ENCODE assay signal across 1 cellular context in genomic region chr11:6233984-6234313, GRCh38.
TF ChIP-seq lines count a peak whose summit lies in the region.

No MANE protein-coding gene starts in this region.

TF ChIP-seq in GM23338, 12 proteins besides CTCF, POLR2A, EP300 and RAD21 (continued from another document):
- TF ChIP-seq ZNF331 (CRISPR knock-in tag; IDR thresholded peaks at IDR 0.05; ENCODE audit: low read depth) (no peak), ZNF114 (CRISPR knock-in tag; IDR thresholded peaks at IDR 0.05) (no peak), STAT1 (IDR thresholded peaks at IDR 0.05; ENCODE audit: unreplicated experiment) (no peak), EZH2 (IDR thresholded peaks at IDR 0.05; ENCODE audit: low read depth, unreplicated experiment) (no peak), POLR2AphosphoS5 (IDR thresholded peaks at IDR 0.05; ENCODE audit: low read depth) (no peak), JUNB (IDR thresholded peaks at IDR 0.05; ENCODE audit: unreplicated experiment) (no peak)
- TF ChIP-seq, protein P1, sequence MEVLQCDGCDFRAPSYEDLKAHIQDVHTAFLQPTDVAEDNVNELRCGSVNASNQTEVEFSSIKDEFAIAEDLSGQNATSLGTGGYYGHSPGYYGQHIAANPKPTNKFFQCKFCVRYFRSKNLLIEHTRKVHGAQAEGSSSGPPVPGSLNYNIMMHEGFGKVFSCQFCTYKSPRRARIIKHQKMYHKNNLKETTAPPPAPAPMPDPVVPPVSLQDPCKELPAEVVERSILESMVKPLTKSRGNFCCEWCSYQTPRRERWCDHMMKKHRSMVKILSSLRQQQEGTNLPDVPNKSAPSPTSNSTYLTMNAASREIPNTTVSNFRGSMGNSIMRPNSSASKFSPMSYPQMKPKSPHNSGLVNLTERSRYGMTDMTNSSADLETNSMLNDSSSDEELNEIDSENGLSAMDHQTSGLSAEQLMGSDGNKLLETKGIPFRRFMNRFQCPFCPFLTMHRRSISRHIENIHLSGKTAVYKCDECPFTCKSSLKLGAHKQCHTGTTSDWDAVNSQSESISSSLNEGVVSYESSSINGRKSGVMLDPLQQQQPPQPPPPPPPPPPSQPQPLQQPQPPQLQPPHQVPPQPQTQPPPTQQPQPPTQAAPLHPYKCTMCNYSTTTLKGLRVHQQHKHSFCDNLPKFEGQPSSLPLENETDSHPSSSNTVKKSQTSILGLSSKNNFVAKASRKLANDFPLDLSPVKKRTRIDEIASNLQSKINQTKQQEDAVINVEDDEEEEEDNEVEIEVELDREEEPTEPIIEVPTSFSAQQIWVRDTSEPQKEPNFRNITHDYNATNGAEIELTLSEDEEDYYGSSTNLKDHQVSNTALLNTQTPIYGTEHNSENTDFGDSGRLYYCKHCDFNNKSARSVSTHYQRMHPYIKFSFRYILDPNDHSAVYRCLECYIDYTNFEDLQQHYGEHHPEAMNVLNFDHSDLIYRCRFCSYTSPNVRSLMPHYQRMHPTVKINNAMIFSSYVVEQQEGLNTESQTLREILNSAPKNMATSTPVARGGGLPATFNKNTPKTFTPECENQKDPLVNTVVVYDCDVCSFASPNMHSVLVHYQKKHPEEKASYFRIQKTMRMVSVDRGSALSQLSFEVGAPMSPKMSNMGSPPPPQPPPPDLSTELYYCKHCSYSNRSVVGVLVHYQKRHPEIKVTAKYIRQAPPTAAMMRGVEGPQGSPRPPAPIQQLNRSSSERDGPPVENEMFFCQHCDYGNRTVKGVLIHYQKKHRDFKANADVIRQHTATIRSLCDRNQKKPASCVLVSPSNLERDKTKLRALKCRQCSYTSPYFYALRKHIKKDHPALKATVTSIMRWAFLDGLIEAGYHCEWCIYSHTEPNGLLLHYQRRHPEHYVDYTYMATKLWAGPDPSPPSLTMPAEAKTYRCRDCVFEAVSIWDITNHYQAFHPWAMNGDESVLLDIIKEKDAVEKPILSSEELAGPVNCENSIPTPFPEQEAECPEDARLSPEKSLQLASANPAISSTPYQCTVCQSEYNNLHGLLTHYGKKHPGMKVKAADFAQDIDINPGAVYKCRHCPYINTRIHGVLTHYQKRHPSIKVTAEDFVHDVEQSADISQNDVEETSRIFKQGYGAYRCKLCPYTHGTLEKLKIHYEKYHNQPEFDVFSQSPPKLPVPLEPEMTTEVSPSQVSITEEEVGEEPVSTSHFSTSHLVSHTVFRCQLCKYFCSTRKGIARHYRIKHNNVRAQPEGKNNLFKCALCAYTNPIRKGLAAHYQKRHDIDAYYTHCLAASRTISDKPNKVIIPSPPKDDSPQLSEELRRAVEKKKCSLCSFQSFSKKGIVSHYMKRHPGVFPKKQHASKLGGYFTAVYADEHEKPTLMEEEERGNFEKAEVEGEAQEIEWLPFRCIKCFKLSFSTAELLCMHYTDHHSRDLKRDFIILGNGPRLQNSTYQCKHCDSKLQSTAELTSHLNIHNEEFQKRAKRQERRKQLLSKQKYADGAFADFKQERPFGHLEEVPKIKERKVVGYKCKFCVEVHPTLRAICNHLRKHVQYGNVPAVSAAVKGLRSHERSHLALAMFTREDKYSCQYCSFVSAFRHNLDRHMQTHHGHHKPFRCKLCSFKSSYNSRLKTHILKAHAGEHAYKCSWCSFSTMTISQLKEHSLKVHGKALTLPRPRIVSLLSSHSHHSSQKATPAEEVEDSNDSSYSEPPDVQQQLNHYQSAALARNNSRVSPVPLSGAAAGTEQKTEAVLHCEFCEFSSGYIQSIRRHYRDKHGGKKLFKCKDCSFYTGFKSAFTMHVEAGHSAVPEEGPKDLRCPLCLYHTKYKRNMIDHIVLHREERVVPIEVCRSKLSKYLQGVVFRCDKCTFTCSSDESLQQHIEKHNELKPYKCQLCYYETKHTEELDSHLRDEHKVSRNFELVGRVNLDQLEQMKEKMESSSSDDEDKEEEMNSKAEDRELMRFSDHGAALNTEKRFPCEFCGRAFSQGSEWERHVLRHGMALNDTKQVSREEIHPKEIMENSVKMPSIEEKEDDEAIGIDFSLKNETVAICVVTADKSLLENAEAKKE (CRISPR knock-in tag; IDR thresholded peaks at IDR 0.05) = no peak
- TF ChIP-seq, protein P2, sequence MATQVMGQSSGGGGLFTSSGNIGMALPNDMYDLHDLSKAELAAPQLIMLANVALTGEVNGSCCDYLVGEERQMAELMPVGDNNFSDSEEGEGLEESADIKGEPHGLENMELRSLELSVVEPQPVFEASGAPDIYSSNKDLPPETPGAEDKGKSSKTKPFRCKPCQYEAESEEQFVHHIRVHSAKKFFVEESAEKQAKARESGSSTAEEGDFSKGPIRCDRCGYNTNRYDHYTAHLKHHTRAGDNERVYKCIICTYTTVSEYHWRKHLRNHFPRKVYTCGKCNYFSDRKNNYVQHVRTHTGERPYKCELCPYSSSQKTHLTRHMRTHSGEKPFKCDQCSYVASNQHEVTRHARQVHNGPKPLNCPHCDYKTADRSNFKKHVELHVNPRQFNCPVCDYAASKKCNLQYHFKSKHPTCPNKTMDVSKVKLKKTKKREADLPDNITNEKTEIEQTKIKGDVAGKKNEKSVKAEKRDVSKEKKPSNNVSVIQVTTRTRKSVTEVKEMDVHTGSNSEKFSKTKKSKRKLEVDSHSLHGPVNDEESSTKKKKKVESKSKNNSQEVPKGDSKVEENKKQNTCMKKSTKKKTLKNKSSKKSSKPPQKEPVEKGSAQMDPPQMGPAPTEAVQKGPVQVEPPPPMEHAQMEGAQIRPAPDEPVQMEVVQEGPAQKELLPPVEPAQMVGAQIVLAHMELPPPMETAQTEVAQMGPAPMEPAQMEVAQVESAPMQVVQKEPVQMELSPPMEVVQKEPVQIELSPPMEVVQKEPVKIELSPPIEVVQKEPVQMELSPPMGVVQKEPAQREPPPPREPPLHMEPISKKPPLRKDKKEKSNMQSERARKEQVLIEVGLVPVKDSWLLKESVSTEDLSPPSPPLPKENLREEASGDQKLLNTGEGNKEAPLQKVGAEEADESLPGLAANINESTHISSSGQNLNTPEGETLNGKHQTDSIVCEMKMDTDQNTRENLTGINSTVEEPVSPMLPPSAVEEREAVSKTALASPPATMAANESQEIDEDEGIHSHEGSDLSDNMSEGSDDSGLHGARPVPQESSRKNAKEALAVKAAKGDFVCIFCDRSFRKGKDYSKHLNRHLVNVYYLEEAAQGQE (IDR thresholded peaks at IDR 0.05; ENCODE audit: unreplicated experiment) = no peak
